Comparison of ENCODE assay signal across 28 cellular contexts in the genomic region with DNA sequence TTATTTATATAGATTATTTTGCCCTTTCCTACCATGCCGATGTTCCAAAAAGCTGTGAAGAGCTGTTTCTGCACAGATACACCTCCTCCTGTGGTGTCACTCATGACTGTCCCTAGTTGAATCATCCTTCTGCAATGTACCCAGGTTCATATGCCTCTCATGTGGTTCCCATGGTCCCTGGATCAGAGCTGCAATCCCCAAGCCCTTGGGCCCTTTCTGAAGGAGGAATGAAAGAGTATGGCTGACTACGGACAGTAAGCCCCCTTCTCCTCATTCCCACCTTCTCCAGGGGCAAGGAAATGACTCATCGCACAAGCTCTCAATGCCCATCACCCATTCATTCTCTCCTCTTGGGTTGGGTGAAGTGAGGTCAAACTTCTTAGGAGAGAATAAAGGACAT.
DNase-seq lines count a peak whose midpoint lies in the region; ATAC-seq and TF ChIP-seq lines count a peak whose summit lies in the region.
"Had no signal": no experiment of that assay in that cellular context is flagged by ENCODE, and none has a peak within 500 bp of the region (broad histone marks: within the 10 kb centered on the region; RNA-seq: fewer than 3 reads in every experiment).

No MANE protein-coding gene starts in this region.

- no peak overlapping the region for H3K4me3 Mint-ChIP-seq in CD4-positive, alpha-beta T cell
- H3K4me3 Mint-ChIP-seq: activated CD4-positive, alpha-beta memory T cell treated with anti-CD3 and anti-CD28 coated beads, Interleukin-2, amount 10 ng/mL, durations not matched to agents 7 days and 5 days; activated naive CD4-positive, alpha-beta T cell treated with anti-CD3 and anti-CD28 coated beads for 36 hours; activated T-helper 1 cell treated with anti-CD3 and anti-CD28 coated beads, Interleukin-12 subunit alpha, Interleukin-12 subunit beta, Interleukin-2, Interleukin-4 antibody, amounts not matched to agents 30 ng/mL and 10 ng/mL and 1 ng/mL, durations not matched to agents 14 hours and 24 hours and 36 hours; dendritic cell treated with granulocyte-macrophage colony-stimulating factor and Interleukin-4, amounts not matched to agents 40 ng/mL and 50 ng/mL, for 4 days; natural killer cell treated with Interleukin-12 subunit alpha and Interleukin-12 subunit beta and Interleukin-15 and Interleukin-18, amount 100 ng/mL, for 72 hours had no signal

- ATAC-seq in HCT116: peak; percentile 69; the same call in 1 of the 2 replicates
- peak; percentile 62 for ATAC-seq in foreskin keratinocyte
- ATAC-seq in CD4-positive, alpha-beta T cell (ENCODE audit: poor library complexity): no peak
- ATAC-seq: activated CD4-positive, CD25-positive, alpha-beta regulatory T cell treated with anti-CD3 and anti-CD28 coated beads, Interleukin-2, amount 50 U/mL, for 24 hours; esophagus mucosa; heart right ventricle; lower lobe of right lung; natural killer cell treated with Interleukin-12 subunit alpha and Interleukin-12 subunit beta and Interleukin-15 and Interleukin-18, amount 100 ng/mL, for 72 hours; psoas muscle had no signal

- 57% methylated on average over 3 of the region's 3 CpGs for WGBS in smooth muscle cell (ENCODE audit: low lambda C conversion rate)

- H3K4me3 ChIP-seq in HCT116 (replicated peaks in 1 of 2; ENCODE audit: low read depth in 1 of 2, low read length in 2 of 2) (no peak overlapping the region), smooth muscle cell (no peak overlapping the region)
- H3K4me3 ChIP-seq: heart right ventricle, lower lobe of right lung, psoas muscle, sigmoid colon, SK-N-MC, transverse colon had no signal

- H3K27ac ChIP-seq in HCT116 (ENCODE audit: low read depth, low read length): no peak overlapping the region
- no peak overlapping the region for H3K27ac ChIP-seq in foreskin keratinocyte
- no peak overlapping the region for H3K27ac ChIP-seq in CD4-positive, alpha-beta T cell (ENCODE audit: low read depth, low read length)
- H3K27ac ChIP-seq in smooth muscle cell (ENCODE audit: low read depth): no peak overlapping the region
- H3K27ac ChIP-seq: C4-2B, heart right ventricle, lower lobe of right lung, psoas muscle, sigmoid colon, SK-N-MC, transverse colon had no signal

- in situ Hi-C loops in SK-MEL-5 (cut with HindIII; ENCODE audit: low pct_unique_long_range_greater_than_20kb, low sequenced_read_pairs): no loop called here

- no peaks in the 10 kb centered on the region for H3K79me2 ChIP-seq in HCT116 (ENCODE audit: insufficient read depth, low read length)
- no peaks in the 10 kb centered on the region for H3K79me2 ChIP-seq in smooth muscle cell (ENCODE audit: low read depth)

- RAD21 ChIA-PET in HCT116 (lab: Charles Lee; ENCODE audit: low non-redundant PET in 1 of 2, low total read pairs in 2 of 2, uncharacterized antibody in 2 of 2, unreplicated experiment in 2 of 2): no interaction called here

- DNase-seq in HCT116 (ENCODE audit: low read depth, low spot score) (no peak), SK-MEL-5 (ENCODE audit: low read depth, low spot score) (peak; percentile 71), foreskin keratinocyte (peak in 1 of 2 donors; percentile 56), DMS53 treated with DMSO at 0.1 percent for 48 hours (lab: John Stamatoyannopoulos, UW; ENCODE audit: unreplicated experiment) (no peak), middle frontal gyrus (ENCODE audit: extremely low spot score, low spot score) (no peak), smooth muscle cell (lab: John Stamatoyannopoulos, UW; ENCODE audit: unreplicated experiment) (no peak)
- DNase-seq in CD4-positive, alpha-beta T cell: no peak
- DNase-seq: activated CD4-positive, alpha-beta memory T cell treated with anti-CD3 and anti-CD28 coated beads, Interleukin-2, amount 10 ng/mL, durations not matched to agents 7 days and 5 days; activated CD8-positive, alpha-beta memory T cell treated with anti-CD3 and anti-CD28 coated beads, Interleukin-2, amount 50 U/mL, for 4 hours; activated naive CD4-positive, alpha-beta T cell treated with anti-CD3 and anti-CD28 coated beads for 36 hours; DMS79 treated with DMSO at 0.1 percent for 48 hours; heart right ventricle; IMR-90; lower lobe of right lung; NCI-H2107; NCI-H345; NCI-H82; psoas muscle; sigmoid colon; stimulated activated CD4-positive, alpha-beta T cell treated with anti-CD3 and anti-CD28 coated beads, Interleukin-4, amount 100 ng/mL, for 4 hours; transverse colon had no signal

- POLR2A ChIA-PET in HCT116 (lab: Charles Lee): no interaction called here
- POLR2A ChIA-PET in CD4-positive, alpha-beta T cell (lab: Charles Lee): no interaction called here

- no peak for TF ChIP-seq RAD21 in HCT116 (IDR thresholded peaks at IDR 0.05; ENCODE audit: low read depth)

- H3K4me1 Mint-ChIP-seq in CD4-positive, alpha-beta T cell (ENCODE audit: low read depth): peaks cover 16% of the 10 kb centered on the region
- H3K4me1 Mint-ChIP-seq: activated CD4-positive, alpha-beta memory T cell treated with anti-CD3 and anti-CD28 coated beads, Interleukin-2, amount 10 ng/mL, durations not matched to agents 7 days and 5 days had no signal

- CTCF ChIA-PET in HCT116 (lab: Charles Lee): no interaction called here
- CTCF ChIA-PET in CD4-positive, alpha-beta T cell (lab: Charles Lee): no interaction called here

- H3K4me2 ChIP-seq in HCT116 (ENCODE audit: low read length) (no peak overlapping the region), smooth muscle cell (no peak overlapping the region)

- no peaks in the 10 kb centered on the region for H3K9me3 ChIP-seq in HCT116 (ENCODE audit: control insufficient read depth in 1 of 2, insufficient read depth in 1 of 2, low read depth in 1 of 2, low read length in 2 of 2)
- no peaks in the 10 kb centered on the region for H3K9me3 ChIP-seq in CD4-positive, alpha-beta T cell (ENCODE audit: control insufficient read depth, low read length)
- no peaks in the 10 kb centered on the region for H3K9me3 ChIP-seq in smooth muscle cell (replicated peaks; ENCODE audit: low read depth)
- H3K9me3 ChIP-seq: heart right ventricle, lower lobe of right lung, psoas muscle, sigmoid colon, transverse colon had no signal

- H3K27me3 ChIP-seq in HCT116 (ENCODE audit: insufficient read depth, low read length) (no peaks in the 10 kb centered on the region), foreskin keratinocyte (no peaks in the 10 kb centered on the region), smooth muscle cell (ENCODE audit: low read depth) (no peaks in the 10 kb centered on the region)
- H3K27me3 ChIP-seq in CD4-positive, alpha-beta T cell (ENCODE audit: control insufficient read depth, insufficient read depth, low read length): no peaks in the 10 kb centered on the region
- H3K27me3 ChIP-seq: heart right ventricle, sigmoid colon, transverse colon had no signal

- H3K27ac Mint-ChIP-seq in CD4-positive, alpha-beta T cell: no peak overlapping the region
- H3K27ac Mint-ChIP-seq: activated CD4-positive, alpha-beta memory T cell treated with anti-CD3 and anti-CD28 coated beads, Interleukin-2, amount 10 ng/mL, durations not matched to agents 7 days and 5 days; activated naive CD4-positive, alpha-beta T cell treated with anti-CD3 and anti-CD28 coated beads for 36 hours; activated T-helper 1 cell treated with anti-CD3 and anti-CD28 coated beads, Interleukin-12 subunit alpha, Interleukin-12 subunit beta, Interleukin-2, Interleukin-4 antibody, amounts not matched to agents 30 ng/mL and 10 ng/mL and 1 ng/mL, durations not matched to agents 14 hours and 24 hours and 36 hours; dendritic cell treated with granulocyte-macrophage colony-stimulating factor and Interleukin-4, amounts not matched to agents 40 ng/mL and 50 ng/mL, for 4 days; natural killer cell treated with Interleukin-12 subunit alpha and Interleukin-12 subunit beta and Interleukin-15 and Interleukin-18, amount 100 ng/mL, for 72 hours had no signal

- no peaks in the 10 kb centered on the region for H3K9me3 Mint-ChIP-seq in CD4-positive, alpha-beta T cell
- H3K9me3 Mint-ChIP-seq: activated CD4-positive, alpha-beta memory T cell treated with anti-CD3 and anti-CD28 coated beads, Interleukin-2, amount 10 ng/mL, durations not matched to agents 7 days and 5 days; activated naive CD4-positive, alpha-beta T cell treated with anti-CD3 and anti-CD28 coated beads for 36 hours; activated T-helper 1 cell treated with anti-CD3 and anti-CD28 coated beads, Interleukin-12 subunit alpha, Interleukin-12 subunit beta, Interleukin-2, Interleukin-4 antibody, amounts not matched to agents 30 ng/mL and 10 ng/mL and 1 ng/mL, durations not matched to agents 14 hours and 24 hours and 36 hours; dendritic cell treated with granulocyte-macrophage colony-stimulating factor and Interleukin-4, amounts not matched to agents 40 ng/mL and 50 ng/mL, for 4 days; natural killer cell treated with Interleukin-12 subunit alpha and Interleukin-12 subunit beta and Interleukin-15 and Interleukin-18, amount 100 ng/mL, for 72 hours had no signal

- H2AFZ ChIP-seq in HCT116 (ENCODE audit: low read depth, low read length, poor library complexity, severe bottlenecking) (no peak overlapping the region), smooth muscle cell (ENCODE audit: low read depth) (no peak overlapping the region)

- no peaks in the 10 kb centered on the region for H3K27me3 Mint-ChIP-seq in CD4-positive, alpha-beta T cell
- H3K27me3 Mint-ChIP-seq: activated CD4-positive, alpha-beta memory T cell treated with anti-CD3 and anti-CD28 coated beads, Interleukin-2, amount 10 ng/mL, durations not matched to agents 7 days and 5 days; dendritic cell treated with granulocyte-macrophage colony-stimulating factor and Interleukin-4, amounts not matched to agents 40 ng/mL and 50 ng/mL, for 4 days had no signal

- no peaks in the 10 kb centered on the region for H4K20me1 ChIP-seq in HCT116 (ENCODE audit: insufficient read depth)
- no peaks in the 10 kb centered on the region for H4K20me1 ChIP-seq in smooth muscle cell (ENCODE audit: low read depth)

- H3K9me2 ChIP-seq in HCT116 (ENCODE audit: insufficient read depth): no peaks in the 10 kb centered on the region

- no peaks in the 10 kb centered on the region for H3F3A ChIP-seq in smooth muscle cell (ENCODE audit: low read depth)

- peaks cover 0 to 6% of the 10 kb centered on the region in 2 experiments; a peak in 3 of 4 replicates for H3K4me1 ChIP-seq in HCT116 (ENCODE audit: control insufficient read depth in 1 of 2, insufficient read depth in 2 of 2, low read length in 2 of 2)
- peaks cover 8% of the 10 kb centered on the region for H3K4me1 ChIP-seq in foreskin keratinocyte
- H3K4me1 ChIP-seq in smooth muscle cell (ENCODE audit: low read depth): no peaks in the 10 kb centered on the region
- H3K4me1 ChIP-seq: heart right ventricle, lower lobe of right lung, psoas muscle, sigmoid colon had no signal

- no peaks in the 10 kb centered on the region for H3K36me3 Mint-ChIP-seq in CD4-positive, alpha-beta T cell (ENCODE audit: low read depth)
- H3K36me3 Mint-ChIP-seq: natural killer cell treated with Interleukin-12 subunit alpha and Interleukin-12 subunit beta and Interleukin-15 and Interleukin-18, amount 100 ng/mL, for 72 hours had no signal

- no peaks in the 10 kb centered on the region for H3K36me3 ChIP-seq in HCT116 (ENCODE audit: control insufficient read depth in 1 of 2, insufficient read depth in 2 of 2, low read length in 2 of 2)
- no peaks in the 10 kb centered on the region for H3K36me3 ChIP-seq in smooth muscle cell (ENCODE audit: low read depth)
- H3K36me3 ChIP-seq: heart right ventricle, lower lobe of right lung, sigmoid colon, transverse colon had no signal

- intact Hi-C loops in HCT116 (cut with micrococcal nuclease): no loop called here
- intact Hi-C loops in CD4-positive, alpha-beta T cell (cut with DNase I, micrococcal nuclease): no loop called here

- TF ChIP-seq CTCF in HCT116 (IDR thresholded peaks at IDR 0.05 in 2 of 3, conservative IDR thresholded peaks at IDR 0.05 in 1 of 3; ENCODE audit: borderline replicate concordance in 1 of 3, insufficient read depth in 1 of 3, low read depth in 2 of 3, low read length in 2 of 3) (no peak), foreskin keratinocyte (conservative IDR thresholded peaks at IDR 0.05) (no peak), smooth muscle cell (IDR thresholded peaks at IDR 0.05; ENCODE audit: borderline replicate concordance, insufficient read depth, poor library complexity, severe bottlenecking) (no peak)
- no peak for TF ChIP-seq CTCF in CD4-positive, alpha-beta T cell (IDR thresholded peaks at IDR 0.05)

- H3K9ac ChIP-seq in HCT116 (ENCODE audit: low read length): no peak overlapping the region
- no peak overlapping the region for H3K9ac ChIP-seq in smooth muscle cell (ENCODE audit: low read depth)

- no TSS peak for BruUV-seq in HCT116 (replicated peaks; lab: Mats Ljungman, UMichigan)

- TF ChIP-seq POLR2A in HCT116 (IDR thresholded peaks at IDR 0.05; ENCODE audit: borderline replicate concordance, extremely low read depth, insufficient read depth, insufficient read length): no peak
